ENCODE assay signal across 9 cellular contexts in genomic region chr21:15221799-15222386, GRCh38.
DNase-seq lines count a peak whose midpoint lies in the region; ATAC-seq lines count a peak whose summit lies in the region.
"Had no signal": no experiment of that assay in that cellular context is flagged by ENCODE, and none has a peak within 500 bp of the region (broad histone marks: within the 10 kb centered on the region; RNA-seq: fewer than 3 reads in every experiment).

No MANE protein-coding gene starts in this region.

- no peaks in the 10 kb centered on the region for H3K9me3 Mint-ChIP-seq in activated CD4-positive, alpha-beta memory T cell treated with anti-CD3 and anti-CD28 coated beads for 36 hours
- no peaks in the 10 kb centered on the region for H3K9me3 Mint-ChIP-seq in activated CD4-positive, alpha-beta memory T cell treated with anti-CD3 and anti-CD28 coated beads, Interleukin-2, amount 10 ng/mL, durations not matched to agents 7 days and 5 days
- H3K9me3 Mint-ChIP-seq in stimulated activated naive B cell treated with anti-CD40 and anti-IgM and Interleukin-4, amounts not matched to agents 10 μg/mL and 1 μg/mL and 100 μg/mL, for 72 hours, result no peaks in the 10 kb centered on the region
- H3K9me3 Mint-ChIP-seq: CD4-positive, CD25-positive, alpha-beta regulatory T cell had no signal

- H3K27ac Mint-ChIP-seq in activated CD4-positive, alpha-beta memory T cell treated with anti-CD3 and anti-CD28 coated beads for 36 hours, result peak overlapping the region; percentile 18
- H3K27ac Mint-ChIP-seq in activated CD4-positive, alpha-beta memory T cell treated with anti-CD3 and anti-CD28 coated beads, Interleukin-2, amount 10 ng/mL, durations not matched to agents 7 days and 5 days, result no peak overlapping the region
- H3K27ac Mint-ChIP-seq in stimulated activated naive B cell treated with anti-CD40 and anti-IgM and Interleukin-4, amounts not matched to agents 10 μg/mL and 1 μg/mL and 100 μg/mL, for 72 hours, result no peak overlapping the region
- H3K27ac Mint-ChIP-seq: CD4-positive, CD25-positive, alpha-beta regulatory T cell had no signal

- peak; percentile 45 for DNase-seq in activated CD4-positive, alpha-beta memory T cell treated with anti-CD3 and anti-CD28 coated beads for 36 hours
- no peak for DNase-seq in activated CD4-positive, alpha-beta memory T cell treated with anti-CD3 and anti-CD28 coated beads, Interleukin-2, amount 10 ng/mL, durations not matched to agents 7 days and 5 days
- DNase-seq in RPMI7951 (ENCODE audit: low read depth) (peak; percentile 74), glomerular visceral epithelial cell (ENCODE audit: extremely low spot score) (peak; percentile 54)
- DNase-seq in stimulated activated naive B cell treated with anti-CD40 and anti-IgM and Interleukin-4, amounts not matched to agents 10 μg/mL and 1 μg/mL and 100 μg/mL, for 72 hours, result peak; percentile 13
- DNase-seq: CD4-positive, CD25-positive, alpha-beta regulatory T cell had no signal

- intact Hi-C loops in activated CD4-positive, alpha-beta memory T cell treated with anti-CD3 and anti-CD28 coated beads for 36 hours (cut with micrococcal nuclease), result loop anchor here (1.0 to 5.0 kb wide), 3 partner anchors 155 to 215 kb away; no protein-coding TSS in a partner anchor

- H3K4me1 Mint-ChIP-seq in activated CD4-positive, alpha-beta memory T cell treated with anti-CD3 and anti-CD28 coated beads for 36 hours (ENCODE audit: low read depth), result peaks cover 8% of the 10 kb centered on the region
- no peaks in the 10 kb centered on the region for H3K4me1 Mint-ChIP-seq in activated CD4-positive, alpha-beta memory T cell treated with anti-CD3 and anti-CD28 coated beads, Interleukin-2, amount 10 ng/mL, durations not matched to agents 7 days and 5 days
- peaks cover 13 to 29% of the 10 kb centered on the region in 2 donors for H3K4me1 Mint-ChIP-seq in stimulated activated naive B cell treated with anti-CD40 and anti-IgM and Interleukin-4, amounts not matched to agents 10 μg/mL and 1 μg/mL and 100 μg/mL, for 72 hours
- H3K4me1 Mint-ChIP-seq: CD4-positive, CD25-positive, alpha-beta regulatory T cell had no signal

- H3K36me3 Mint-ChIP-seq in activated CD4-positive, alpha-beta memory T cell treated with anti-CD3 and anti-CD28 coated beads for 36 hours, result no peaks in the 10 kb centered on the region
- H3K36me3 Mint-ChIP-seq in activated CD4-positive, alpha-beta memory T cell treated with anti-CD3 and anti-CD28 coated beads, Interleukin-2, amount 10 ng/mL, durations not matched to agents 7 days and 5 days (ENCODE audit: low read depth), result no peaks in the 10 kb centered on the region
- no peaks in the 10 kb centered on the region for H3K36me3 Mint-ChIP-seq in stimulated activated naive B cell treated with anti-CD40 and anti-IgM and Interleukin-4, amounts not matched to agents 10 μg/mL and 1 μg/mL and 100 μg/mL, for 72 hours
- H3K36me3 Mint-ChIP-seq: CD4-positive, CD25-positive, alpha-beta regulatory T cell had no signal

- peak; percentile 85 to 96 for ATAC-seq in stimulated activated naive B cell treated with anti-CD40 and anti-IgM and Interleukin-4, amounts not matched to agents 10 μg/mL and 1 μg/mL and 100 μg/mL, for 72 hours (replicated peaks)
- ATAC-seq in HG03045 (IDR thresholded peaks at IDR 0.05; ENCODE audit: unreplicated experiment) (no peak), GM21526 (IDR thresholded peaks at IDR 0.05; ENCODE audit: low FRiP score, unreplicated experiment) (no peak), HG03354 (IDR thresholded peaks at IDR 0.05; ENCODE audit: poor library complexity, severe bottlenecking, unreplicated experiment) (no peak)

- H3K4me3 Mint-ChIP-seq in activated CD4-positive, alpha-beta memory T cell treated with anti-CD3 and anti-CD28 coated beads for 36 hours, result no peak overlapping the region
- H3K4me3 Mint-ChIP-seq in activated CD4-positive, alpha-beta memory T cell treated with anti-CD3 and anti-CD28 coated beads, Interleukin-2, amount 10 ng/mL, durations not matched to agents 7 days and 5 days, result no peak overlapping the region
- H3K4me3 Mint-ChIP-seq in stimulated activated naive B cell treated with anti-CD40 and anti-IgM and Interleukin-4, amounts not matched to agents 10 μg/mL and 1 μg/mL and 100 μg/mL, for 72 hours, result no peak overlapping the region
- H3K4me3 Mint-ChIP-seq: CD4-positive, CD25-positive, alpha-beta regulatory T cell had no signal

- CTCF ChIA-PET in activated CD4-positive, alpha-beta memory T cell treated with anti-CD3 and anti-CD28 coated beads for 36 hours (lab: Charles Lee), result interaction anchor here (1.3 kb wide), 1 partner anchor 261 kb away, joined by 5 read pairs; no protein-coding TSS in a partner anchor
- CTCF ChIA-PET in activated CD4-positive, alpha-beta memory T cell treated with anti-CD3 and anti-CD28 coated beads, Interleukin-2, amount 10 ng/mL, durations not matched to agents 7 days and 5 days (lab: Charles Lee), result interaction anchor here (1.0 kb wide), 1 partner anchor 8 kb away, joined by 3 read pairs; no protein-coding TSS in a partner anchor

- H3K27me3 Mint-ChIP-seq in activated CD4-positive, alpha-beta memory T cell treated with anti-CD3 and anti-CD28 coated beads for 36 hours, result peaks cover 3% of the 10 kb centered on the region
- H3K27me3 Mint-ChIP-seq in activated CD4-positive, alpha-beta memory T cell treated with anti-CD3 and anti-CD28 coated beads, Interleukin-2, amount 10 ng/mL, durations not matched to agents 7 days and 5 days, result no peaks in the 10 kb centered on the region
- H3K27me3 Mint-ChIP-seq in stimulated activated naive B cell treated with anti-CD40 and anti-IgM and Interleukin-4, amounts not matched to agents 10 μg/mL and 1 μg/mL and 100 μg/mL, for 72 hours, result peaks cover 10 to 13% of the 10 kb centered on the region in 2 donors
- H3K27me3 Mint-ChIP-seq: CD4-positive, CD25-positive, alpha-beta regulatory T cell had no signal

- POLR2A ChIA-PET in activated CD4-positive, alpha-beta memory T cell treated with anti-CD3 and anti-CD28 coated beads for 36 hours (lab: Charles Lee), result interaction anchor here (1.0 kb wide), 1 partner anchor 156 kb away, joined by 3 read pairs; the partner anchor contains the start of gene NRIP1
- POLR2A ChIA-PET in activated CD4-positive, alpha-beta memory T cell treated with anti-CD3 and anti-CD28 coated beads, Interleukin-2, amount 10 ng/mL, durations not matched to agents 7 days and 5 days (lab: Charles Lee), result no interaction called here

Comparison
In these comparisons a context has a peak if more than half of its experiments do, and no peak if none do; other contexts are left out.
1. ATAC-seq: peak in stimulated activated naive B cell treated with anti-CD40 and anti-IgM and Interleukin-4, amounts not matched to agents 10 μg/mL and 1 μg/mL and 100 μg/mL, for 72 hours (2 of 2); none in HG03045 (single experiment), GM21526 (single experiment) and HG03354 (single experiment).